In genomic region chr11:73012121-73012863, GRCh38 we compare ENCODE assay signal across 21 cellular contexts.
DNase-seq lines count a peak whose midpoint lies in the region; ATAC-seq and TF ChIP-seq lines count a peak whose summit lies in the region.
"Had no signal": no experiment of that assay in that cellular context is flagged by ENCODE, and none has a peak within 500 bp of the region (broad histone marks: within the 10 kb centered on the region; RNA-seq: fewer than 3 reads in every experiment).

No MANE protein-coding gene starts in this region.

- H3K4me1 Mint-ChIP-seq in glutamatergic neuron (ENCODE audit: low read depth, unreplicated experiment): no peaks in the 10 kb centered on the region

- H3K36me3 Mint-ChIP-seq in glutamatergic neuron (ENCODE audit: unreplicated experiment): peaks cover 23% of the 10 kb centered on the region

- no CpG with 5 or more reads among the region's 2 CpGs for WGBS in mesenchymal stem cell
- WGBS in testis, 2 donors: 76 to 78% methylated on average over 2 of the region's 2 CpGs

- DNase-seq in ELR (ENCODE audit: low read depth) (peak; percentile 47), NCI-H2081 treated with DMSO at 0.1 percent for 48 hours (lab: John Stamatoyannopoulos, UW) (peak; percentile 0), choroid plexus epithelial cell (ENCODE audit: low read depth) (peak; percentile 55), mesenchymal stem cell (peak; percentile 48), glutamatergic neuron (no peak), testis (no peak), ureter (ENCODE audit: low spot score) (no peak)
- DNase-seq: activated CD4-positive, alpha-beta T cell treated with anti-CD3 and anti-CD28 coated beads for 4 hours; activated T-cell treated with anti-CD3 and anti-CD28 coated beads, Interleukin-2, amount 50 U/mL, for 1 hour; kidney; mucosa of descending colon; NCI-H146; NCI-H524; RPMI8226; T-helper 2 cell; thyroid gland had no signal

- no peaks in the 10 kb centered on the region for H3K27me3 ChIP-seq in mesenchymal stem cell (ENCODE audit: control insufficient read depth in 1 of 2, insufficient read depth in 1 of 2, low read length in 2 of 2)
- no peaks in the 10 kb centered on the region for H3K27me3 ChIP-seq in testis
- H3K27me3 ChIP-seq: BLaER1, thyroid gland had no signal

- H3K9me3 ChIP-seq in mesenchymal stem cell (ENCODE audit: control insufficient read depth, low read length) (peaks cover 16% of the 10 kb centered on the region), testis (no peaks in the 10 kb centered on the region)
- H3K9me3 ChIP-seq: thyroid gland had no signal

- H3K4me2 ChIP-seq in mesenchymal stem cell (ENCODE audit: low read length, poor library complexity, severe bottlenecking): no peak overlapping the region
- H3K4me2 ChIP-seq: BLaER1 had no signal

- H3K27ac Mint-ChIP-seq in glutamatergic neuron (ENCODE audit: unreplicated experiment): no peak overlapping the region
- H3K27ac Mint-ChIP-seq: activated naive CD8-positive, alpha-beta T cell had no signal

- peaks cover 18% of the 10 kb centered on the region for H3K79me1 ChIP-seq in mesenchymal stem cell (replicated peaks; ENCODE audit: low read length, poor library complexity, severe bottlenecking)

- H3K4me1 ChIP-seq in mesenchymal stem cell (ENCODE audit: control insufficient read depth, insufficient read depth, low read depth, low read length) (peaks cover 3% of the 10 kb centered on the region), testis (no peaks in the 10 kb centered on the region)
- H3K4me1 ChIP-seq: BLaER1, thyroid gland had no signal

- H3K4ac ChIP-seq in mesenchymal stem cell (ENCODE audit: low read depth in 1 of 2, low read length in 2 of 2): no peak overlapping the region

- peaks cover 6% of the 10 kb centered on the region for H3K9me3 Mint-ChIP-seq in glutamatergic neuron (ENCODE audit: unreplicated experiment)

- no peak overlapping the region for H3K14ac ChIP-seq in mesenchymal stem cell (ENCODE audit: low read length in 2 of 2)

- intact Hi-C loops in testis (cut with DNase I; ENCODE audit: low total_unique reads): no loop called here

- no peak overlapping the region for H3K4me3 ChIP-seq in choroid plexus epithelial cell (ENCODE audit: low read depth, low read length)
- H3K4me3 ChIP-seq in mesenchymal stem cell (ENCODE audit: insufficient read depth in 1 of 2, low read depth in 1 of 2, low read length in 2 of 2): no peak overlapping the region
- no peak overlapping the region for H3K4me3 ChIP-seq in testis
- H3K4me3 ChIP-seq: BLaER1, coronary artery, K562, mucosa of descending colon, thyroid gland had no signal

- H3K4me3 Mint-ChIP-seq in glutamatergic neuron (ENCODE audit: unreplicated experiment): no peak overlapping the region
- H3K4me3 Mint-ChIP-seq: activated naive CD8-positive, alpha-beta T cell had no signal

- H2BK5ac ChIP-seq in mesenchymal stem cell (ENCODE audit: low read depth, low read length, poor library complexity, severe bottlenecking): no peak overlapping the region

- H3K36me3 ChIP-seq in mesenchymal stem cell (ENCODE audit: control insufficient read depth in 1 of 2, insufficient read depth in 2 of 2, low read depth in 1 of 2, low read length in 2 of 2) (peaks cover 10 to 11% of the 10 kb centered on the region in 2 experiments), testis (ENCODE audit: low read depth, missing control alignments) (no peaks in the 10 kb centered on the region)
- H3K36me3 ChIP-seq: thyroid gland had no signal

- H3K27me3 Mint-ChIP-seq in glutamatergic neuron (ENCODE audit: unreplicated experiment): peaks cover 2% of the 10 kb centered on the region
- H3K27me3 Mint-ChIP-seq: activated naive CD8-positive, alpha-beta T cell had no signal

- H3K18ac ChIP-seq in mesenchymal stem cell (ENCODE audit: low read depth in 1 of 2, low read length in 2 of 2): no peak overlapping the region

- H2AK5ac ChIP-seq in mesenchymal stem cell (ENCODE audit: low read length, severe bottlenecking): no peak overlapping the region

- no peak overlapping the region for H3K9ac ChIP-seq in mesenchymal stem cell (ENCODE audit: low read length)
- H3K9ac ChIP-seq: BLaER1 had no signal

- H3K27ac ChIP-seq in mesenchymal stem cell (ENCODE audit: low read length, poor library complexity, severe bottlenecking) (no peak overlapping the region), testis (no peak overlapping the region)
- H3K27ac ChIP-seq: BLaER1, coronary artery, thyroid gland had no signal

- TF ChIP-seq CTCF in choroid plexus epithelial cell (conservative IDR thresholded peaks at IDR 0.05; ENCODE audit: low read depth, low read length): no peak
- TF ChIP-seq CTCF in glutamatergic neuron (IDR thresholded peaks at IDR 0.05; ENCODE audit: partially characterized antibody, unreplicated experiment): no peak
- TF ChIP-seq CTCF in testis (IDR thresholded peaks at IDR 0.05): no peak

- H3K23ac ChIP-seq in mesenchymal stem cell (ENCODE audit: low read length in 2 of 2): no peak overlapping the region

- no peak overlapping the region for H4K91ac ChIP-seq in mesenchymal stem cell (ENCODE audit: low read length)

- H4K8ac ChIP-seq in mesenchymal stem cell (ENCODE audit: low read length): no peak overlapping the region

- no peak overlapping the region for H2BK120ac ChIP-seq in mesenchymal stem cell (ENCODE audit: low read depth, low read length)

- H2BK15ac ChIP-seq in mesenchymal stem cell (ENCODE audit: low read depth, poor library complexity, severe bottlenecking): no peak overlapping the region

- TF ChIP-seq POLR2A in testis (IDR thresholded peaks at IDR 0.05): no peak

- no peak overlapping the region for H2BK12ac ChIP-seq in mesenchymal stem cell (ENCODE audit: low read length in 2 of 2)

- ATAC-seq in HG03175 (IDR thresholded peaks at IDR 0.05; ENCODE audit: unreplicated experiment): no peak
- ATAC-seq: K562, mucosa of descending colon had no signal

- no peak overlapping the region for H2AFZ ChIP-seq in mesenchymal stem cell (ENCODE audit: low read depth, low read length)

Comparison
In these comparisons a context has a peak if more than half of its experiments do, and no peak if none do; other contexts are left out.
1. DNase-seq: peak in ELR (single experiment), NCI-H2081 treated with DMSO at 0.1 percent for 48 hours (single experiment), choroid plexus epithelial cell (single experiment) and mesenchymal stem cell (single experiment); none in glutamatergic neuron (single experiment), testis (single experiment) and ureter (single experiment).